8 cellular contexts compared by ENCODE assay signal in genomic region chr11:1458340-1459218, GRCh38. TPM values are rescaled to one million over a fixed set of nuclear protein-coding genes. Genes with fewer than 3 reads are reported as not detected.
A peak's percentile ranks its signal among the peaks of the same experiment; 100 is the strongest.
DNase-seq lines count a peak whose midpoint lies in the region; ATAC-seq and TF ChIP-seq lines count a peak whose summit lies in the region.

No MANE protein-coding gene starts in this region.

- peak overlapping the region; percentile 45 for H3K27ac ChIP-seq in muscle layer of duodenum (ENCODE audit: low read length)

- no peaks in the 10 kb centered on the region for H3K9me3 Mint-ChIP-seq in Caco-2 (ENCODE audit: unreplicated experiment)

- H3K27me3 ChIP-seq in Caco-2 (replicated peaks; ENCODE audit: control insufficient read depth, insufficient read depth, low read length) (no peaks in the 10 kb centered on the region), muscle layer of duodenum (ENCODE audit: low read depth, low read length) (no peaks in the 10 kb centered on the region)

- H3K4me1 Mint-ChIP-seq in Caco-2 (ENCODE audit: low read depth, unreplicated experiment), result no peaks in the 10 kb centered on the region

- ATAC-seq in GM18858 (IDR thresholded peaks at IDR 0.05; ENCODE audit: unreplicated experiment), result no peak

- H3K4me3 Mint-ChIP-seq in Caco-2 (ENCODE audit: unreplicated experiment), result no peak overlapping the region

- H3K36me3 Mint-ChIP-seq in Caco-2 (ENCODE audit: insufficient read depth, unreplicated experiment), result peaks cover 29% of the 10 kb centered on the region

- no peak overlapping the region for H3K4me3 ChIP-seq in Caco-2 (ENCODE audit: low read depth, low read length)
- no peak overlapping the region for H3K4me3 ChIP-seq in muscle layer of duodenum (ENCODE audit: low read depth in 1 of 2, low read length in 2 of 2)

- peak overlapping the region; percentile 19 for H3K27ac Mint-ChIP-seq in Caco-2 (ENCODE audit: unreplicated experiment)

- H3K27me3 Mint-ChIP-seq in Caco-2 (ENCODE audit: insufficient read depth, unreplicated experiment), result no peaks in the 10 kb centered on the region

- CTCF ChIA-PET in Caco-2 (lab: Charles Lee), result no interaction called here

- DNase-seq in Caco-2 (peak; percentile 48 to 61), NCI-H2171 (lab: John Stamatoyannopoulos, UW) (peak; percentile 34), ecto neural progenitor cell (ENCODE audit: low spot score) (peak; percentile 80), foreskin melanocyte (no peak), cerebellar nuclear complex (lab: John Stamatoyannopoulos, UW) (no peak)
- no peak for DNase-seq in activated CD8-positive, alpha-beta memory T cell treated with anti-CD3 and anti-CD28 coated beads for 24 hours

- no peaks in the 10 kb centered on the region for H3K36me3 ChIP-seq in Caco-2 (ENCODE audit: control insufficient read depth, insufficient read depth, low read length)
- peaks cover 0 to under 1% of the 10 kb centered on the region in 2 donors for H3K36me3 ChIP-seq in muscle layer of duodenum (ENCODE audit: control insufficient read depth in 1 of 2, insufficient read depth in 2 of 2, low read length in 2 of 2)

- POLR2A ChIA-PET in Caco-2 (lab: Charles Lee), result interaction anchor here (0.6 kb wide), 1 partner anchor 27 kb away, joined by 3 read pairs; no protein-coding TSS in a partner anchor

- peak; percentile 19 to 29 for TF ChIP-seq CTCF in Caco-2 (IDR thresholded peaks at IDR 0.05; ENCODE audit: insufficient read depth in 1 of 2, low read depth in 1 of 2, low read length in 1 of 2, severe bottlenecking in 1 of 2, unreplicated experiment in 1 of 2)

- no peaks in the 10 kb centered on the region for H3K4me1 ChIP-seq in Caco-2
- H3K4me1 ChIP-seq in muscle layer of duodenum (ENCODE audit: control insufficient read depth in 1 of 2, insufficient read depth in 2 of 2, low read length in 2 of 2), result peaks cover 0 to 23% of the 10 kb centered on the region in 2 donors

- intact Hi-C loops in Caco-2 (cut with micrococcal nuclease; ENCODE audit: unreplicated experiment), result no loop called here

- H3K9me3 ChIP-seq in Caco-2, result no peaks in the 10 kb centered on the region
- no peaks in the 10 kb centered on the region for H3K9me3 ChIP-seq in muscle layer of duodenum (ENCODE audit: control insufficient read depth in 1 of 2, low read length in 2 of 2)

- BruUV-seq in Caco-2 (replicated peaks; lab: Mats Ljungman, UMichigan), result no TSS peak

RNA-seq across cellular contexts. Expression of gene MOB2, which starts 28.0 kb away (rescaled TPM):
- total RNA-seq in Caco-2 (2022), result 29.6 and 32.7 TPM in 2 replicates

Comparison
In these comparisons a context has a peak if more than half of its experiments do, and no peak if none do; other contexts are left out.
1. DNase-seq: peak in Caco-2 (2 of 2), NCI-H2171 (single experiment) and ecto neural progenitor cell (single experiment); none in foreskin melanocyte (single experiment), cerebellar nuclear complex (0 of 2) and activated CD8-positive, alpha-beta memory T cell treated with anti-CD3 and anti-CD28 coated beads for 24 hours (single experiment).